Comparison of ENCODE assay signal across 1 cellular context in the genomic region with DNA sequence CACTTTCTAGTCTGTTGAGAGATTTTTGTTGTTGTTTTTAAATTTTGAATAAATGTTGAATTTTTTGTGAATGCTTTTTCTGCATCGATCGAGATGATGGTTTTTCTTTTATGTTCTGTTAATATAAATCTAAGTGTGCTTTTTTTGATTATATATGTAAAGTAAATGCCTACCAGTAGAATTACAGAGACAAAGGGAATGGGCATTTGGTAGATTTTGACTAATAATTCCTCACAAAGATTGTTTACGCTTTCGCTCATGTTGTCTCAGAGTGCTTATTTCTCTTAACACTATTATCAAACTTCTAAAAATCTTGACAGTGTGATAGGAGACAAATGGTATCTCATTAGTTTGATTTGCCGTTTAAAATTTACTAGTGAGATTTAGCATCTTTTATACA.
TF ChIP-seq lines count a peak whose summit lies in the region.

No MANE protein-coding gene starts in this region.

TF ChIP-seq in GM23338, 12 proteins besides CTCF, POLR2A, EP300 and RAD21:
- TF ChIP-seq, protein P1, sequence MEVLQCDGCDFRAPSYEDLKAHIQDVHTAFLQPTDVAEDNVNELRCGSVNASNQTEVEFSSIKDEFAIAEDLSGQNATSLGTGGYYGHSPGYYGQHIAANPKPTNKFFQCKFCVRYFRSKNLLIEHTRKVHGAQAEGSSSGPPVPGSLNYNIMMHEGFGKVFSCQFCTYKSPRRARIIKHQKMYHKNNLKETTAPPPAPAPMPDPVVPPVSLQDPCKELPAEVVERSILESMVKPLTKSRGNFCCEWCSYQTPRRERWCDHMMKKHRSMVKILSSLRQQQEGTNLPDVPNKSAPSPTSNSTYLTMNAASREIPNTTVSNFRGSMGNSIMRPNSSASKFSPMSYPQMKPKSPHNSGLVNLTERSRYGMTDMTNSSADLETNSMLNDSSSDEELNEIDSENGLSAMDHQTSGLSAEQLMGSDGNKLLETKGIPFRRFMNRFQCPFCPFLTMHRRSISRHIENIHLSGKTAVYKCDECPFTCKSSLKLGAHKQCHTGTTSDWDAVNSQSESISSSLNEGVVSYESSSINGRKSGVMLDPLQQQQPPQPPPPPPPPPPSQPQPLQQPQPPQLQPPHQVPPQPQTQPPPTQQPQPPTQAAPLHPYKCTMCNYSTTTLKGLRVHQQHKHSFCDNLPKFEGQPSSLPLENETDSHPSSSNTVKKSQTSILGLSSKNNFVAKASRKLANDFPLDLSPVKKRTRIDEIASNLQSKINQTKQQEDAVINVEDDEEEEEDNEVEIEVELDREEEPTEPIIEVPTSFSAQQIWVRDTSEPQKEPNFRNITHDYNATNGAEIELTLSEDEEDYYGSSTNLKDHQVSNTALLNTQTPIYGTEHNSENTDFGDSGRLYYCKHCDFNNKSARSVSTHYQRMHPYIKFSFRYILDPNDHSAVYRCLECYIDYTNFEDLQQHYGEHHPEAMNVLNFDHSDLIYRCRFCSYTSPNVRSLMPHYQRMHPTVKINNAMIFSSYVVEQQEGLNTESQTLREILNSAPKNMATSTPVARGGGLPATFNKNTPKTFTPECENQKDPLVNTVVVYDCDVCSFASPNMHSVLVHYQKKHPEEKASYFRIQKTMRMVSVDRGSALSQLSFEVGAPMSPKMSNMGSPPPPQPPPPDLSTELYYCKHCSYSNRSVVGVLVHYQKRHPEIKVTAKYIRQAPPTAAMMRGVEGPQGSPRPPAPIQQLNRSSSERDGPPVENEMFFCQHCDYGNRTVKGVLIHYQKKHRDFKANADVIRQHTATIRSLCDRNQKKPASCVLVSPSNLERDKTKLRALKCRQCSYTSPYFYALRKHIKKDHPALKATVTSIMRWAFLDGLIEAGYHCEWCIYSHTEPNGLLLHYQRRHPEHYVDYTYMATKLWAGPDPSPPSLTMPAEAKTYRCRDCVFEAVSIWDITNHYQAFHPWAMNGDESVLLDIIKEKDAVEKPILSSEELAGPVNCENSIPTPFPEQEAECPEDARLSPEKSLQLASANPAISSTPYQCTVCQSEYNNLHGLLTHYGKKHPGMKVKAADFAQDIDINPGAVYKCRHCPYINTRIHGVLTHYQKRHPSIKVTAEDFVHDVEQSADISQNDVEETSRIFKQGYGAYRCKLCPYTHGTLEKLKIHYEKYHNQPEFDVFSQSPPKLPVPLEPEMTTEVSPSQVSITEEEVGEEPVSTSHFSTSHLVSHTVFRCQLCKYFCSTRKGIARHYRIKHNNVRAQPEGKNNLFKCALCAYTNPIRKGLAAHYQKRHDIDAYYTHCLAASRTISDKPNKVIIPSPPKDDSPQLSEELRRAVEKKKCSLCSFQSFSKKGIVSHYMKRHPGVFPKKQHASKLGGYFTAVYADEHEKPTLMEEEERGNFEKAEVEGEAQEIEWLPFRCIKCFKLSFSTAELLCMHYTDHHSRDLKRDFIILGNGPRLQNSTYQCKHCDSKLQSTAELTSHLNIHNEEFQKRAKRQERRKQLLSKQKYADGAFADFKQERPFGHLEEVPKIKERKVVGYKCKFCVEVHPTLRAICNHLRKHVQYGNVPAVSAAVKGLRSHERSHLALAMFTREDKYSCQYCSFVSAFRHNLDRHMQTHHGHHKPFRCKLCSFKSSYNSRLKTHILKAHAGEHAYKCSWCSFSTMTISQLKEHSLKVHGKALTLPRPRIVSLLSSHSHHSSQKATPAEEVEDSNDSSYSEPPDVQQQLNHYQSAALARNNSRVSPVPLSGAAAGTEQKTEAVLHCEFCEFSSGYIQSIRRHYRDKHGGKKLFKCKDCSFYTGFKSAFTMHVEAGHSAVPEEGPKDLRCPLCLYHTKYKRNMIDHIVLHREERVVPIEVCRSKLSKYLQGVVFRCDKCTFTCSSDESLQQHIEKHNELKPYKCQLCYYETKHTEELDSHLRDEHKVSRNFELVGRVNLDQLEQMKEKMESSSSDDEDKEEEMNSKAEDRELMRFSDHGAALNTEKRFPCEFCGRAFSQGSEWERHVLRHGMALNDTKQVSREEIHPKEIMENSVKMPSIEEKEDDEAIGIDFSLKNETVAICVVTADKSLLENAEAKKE (CRISPR knock-in tag; IDR thresholded peaks at IDR 0.05), result no peak
- TF ChIP-seq ZNF114 (CRISPR knock-in tag; IDR thresholded peaks at IDR 0.05), result no peak
- TF ChIP-seq, protein P2, sequence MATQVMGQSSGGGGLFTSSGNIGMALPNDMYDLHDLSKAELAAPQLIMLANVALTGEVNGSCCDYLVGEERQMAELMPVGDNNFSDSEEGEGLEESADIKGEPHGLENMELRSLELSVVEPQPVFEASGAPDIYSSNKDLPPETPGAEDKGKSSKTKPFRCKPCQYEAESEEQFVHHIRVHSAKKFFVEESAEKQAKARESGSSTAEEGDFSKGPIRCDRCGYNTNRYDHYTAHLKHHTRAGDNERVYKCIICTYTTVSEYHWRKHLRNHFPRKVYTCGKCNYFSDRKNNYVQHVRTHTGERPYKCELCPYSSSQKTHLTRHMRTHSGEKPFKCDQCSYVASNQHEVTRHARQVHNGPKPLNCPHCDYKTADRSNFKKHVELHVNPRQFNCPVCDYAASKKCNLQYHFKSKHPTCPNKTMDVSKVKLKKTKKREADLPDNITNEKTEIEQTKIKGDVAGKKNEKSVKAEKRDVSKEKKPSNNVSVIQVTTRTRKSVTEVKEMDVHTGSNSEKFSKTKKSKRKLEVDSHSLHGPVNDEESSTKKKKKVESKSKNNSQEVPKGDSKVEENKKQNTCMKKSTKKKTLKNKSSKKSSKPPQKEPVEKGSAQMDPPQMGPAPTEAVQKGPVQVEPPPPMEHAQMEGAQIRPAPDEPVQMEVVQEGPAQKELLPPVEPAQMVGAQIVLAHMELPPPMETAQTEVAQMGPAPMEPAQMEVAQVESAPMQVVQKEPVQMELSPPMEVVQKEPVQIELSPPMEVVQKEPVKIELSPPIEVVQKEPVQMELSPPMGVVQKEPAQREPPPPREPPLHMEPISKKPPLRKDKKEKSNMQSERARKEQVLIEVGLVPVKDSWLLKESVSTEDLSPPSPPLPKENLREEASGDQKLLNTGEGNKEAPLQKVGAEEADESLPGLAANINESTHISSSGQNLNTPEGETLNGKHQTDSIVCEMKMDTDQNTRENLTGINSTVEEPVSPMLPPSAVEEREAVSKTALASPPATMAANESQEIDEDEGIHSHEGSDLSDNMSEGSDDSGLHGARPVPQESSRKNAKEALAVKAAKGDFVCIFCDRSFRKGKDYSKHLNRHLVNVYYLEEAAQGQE (IDR thresholded peaks at IDR 0.05; ENCODE audit: unreplicated experiment), result no peak
- TF ChIP-seq EZH2phosphoT487 (IDR thresholded peaks at IDR 0.05; ENCODE audit: unreplicated experiment), result no peak
- no peak for TF ChIP-seq NANOG (IDR thresholded peaks at IDR 0.05; ENCODE audit: borderline replicate concordance)
- TF ChIP-seq STAT1 (IDR thresholded peaks at IDR 0.05; ENCODE audit: unreplicated experiment), result no peak
- no peak for TF ChIP-seq POLR2AphosphoS5 (IDR thresholded peaks at IDR 0.05; ENCODE audit: low read depth)
- no peak for TF ChIP-seq EZH2 (IDR thresholded peaks at IDR 0.05; ENCODE audit: low read depth, unreplicated experiment)
- TF ChIP-seq CREB1 (CRISPR knock-in tag; IDR thresholded peaks at IDR 0.05; ENCODE audit: low read depth), result no peak
- TF ChIP-seq JUNB (IDR thresholded peaks at IDR 0.05; ENCODE audit: unreplicated experiment), result no peak
- TF ChIP-seq, protein P3, sequence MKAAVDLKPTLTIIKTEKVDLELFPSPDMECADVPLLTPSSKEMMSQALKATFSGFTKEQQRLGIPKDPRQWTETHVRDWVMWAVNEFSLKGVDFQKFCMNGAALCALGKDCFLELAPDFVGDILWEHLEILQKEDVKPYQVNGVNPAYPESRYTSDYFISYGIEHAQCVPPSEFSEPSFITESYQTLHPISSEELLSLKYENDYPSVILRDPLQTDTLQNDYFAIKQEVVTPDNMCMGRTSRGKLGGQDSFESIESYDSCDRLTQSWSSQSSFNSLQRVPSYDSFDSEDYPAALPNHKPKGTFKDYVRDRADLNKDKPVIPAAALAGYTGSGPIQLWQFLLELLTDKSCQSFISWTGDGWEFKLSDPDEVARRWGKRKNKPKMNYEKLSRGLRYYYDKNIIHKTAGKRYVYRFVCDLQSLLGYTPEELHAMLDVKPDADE (IDR thresholded peaks at IDR 0.05), result no peak
TF ChIP-seq in GM23338: peak in this region for 0.
